In the genomic region with DNA sequence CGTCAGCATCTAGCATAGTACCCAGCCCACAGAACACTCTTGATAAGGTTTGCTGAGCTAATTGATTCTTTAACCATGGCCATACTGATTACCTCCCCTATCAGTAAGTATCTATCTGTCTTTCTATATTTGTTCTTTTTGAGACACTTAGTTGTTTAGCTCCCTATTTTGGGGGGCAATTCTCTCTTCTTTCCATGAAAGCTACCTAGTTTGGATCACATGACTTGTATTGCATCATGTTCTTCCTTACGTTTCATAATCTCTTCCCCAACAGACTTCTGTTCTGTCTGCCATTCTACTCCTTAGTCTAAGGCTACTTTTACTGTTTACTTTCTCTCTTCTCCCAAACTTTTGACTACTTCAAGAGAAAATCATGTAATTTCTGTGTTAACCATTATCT, we compare ENCODE assay signal across 1 cellular context.
TF ChIP-seq lines count a peak whose summit lies in the region.

No MANE protein-coding gene starts in this region.

TF ChIP-seq in K562, 482 proteins besides CTCF, POLR2A, EP300 and RAD21 (continued from another document and continues in another):
- TF ChIP-seq, protein P1, sequence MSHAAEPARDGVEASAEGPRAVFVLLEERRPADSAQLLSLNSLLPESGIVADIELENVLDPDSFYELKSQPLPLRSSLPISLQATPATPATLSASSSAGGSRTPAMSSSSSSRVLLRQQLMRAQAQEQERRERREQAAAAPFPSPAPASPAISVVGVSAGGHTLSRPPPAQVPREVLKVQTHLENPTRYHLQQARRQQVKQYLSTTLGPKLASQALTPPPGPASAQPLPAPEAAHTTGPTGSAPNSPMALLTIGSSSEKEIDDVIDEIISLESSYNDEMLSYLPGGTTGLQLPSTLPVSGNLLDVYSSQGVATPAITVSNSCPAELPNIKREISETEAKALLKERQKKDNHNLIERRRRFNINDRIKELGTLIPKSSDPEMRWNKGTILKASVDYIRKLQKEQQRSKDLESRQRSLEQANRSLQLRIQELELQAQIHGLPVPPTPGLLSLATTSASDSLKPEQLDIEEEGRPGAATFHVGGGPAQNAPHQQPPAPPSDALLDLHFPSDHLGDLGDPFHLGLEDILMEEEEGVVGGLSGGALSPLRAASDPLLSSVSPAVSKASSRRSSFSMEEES (CRISPR knock-in tag; IDR thresholded peaks at IDR 0.05): peak; percentile 96
- TF ChIP-seq TCF7L2 (IDR thresholded peaks at IDR 0.05; ENCODE audit: low read depth, low read length) (no peak), ATF3 (IDR thresholded peaks at IDR 0.05) (peak; percentile 98), ATF3 (CRISPR knock-in tag; conservative IDR thresholded peaks at IDR 0.05) (no peak), E2F3 (CRISPR knock-in tag; IDR thresholded peaks at IDR 0.05) (no peak), CEBPB (tag; IDR thresholded peaks at IDR 0.05) (peak; percentile 97), TBL1XR1 (IDR thresholded peaks at IDR 0.05; ENCODE audit: low read length in 2 of 2) (no peak), CREB1 (IDR thresholded peaks at IDR 0.05) (no peak), CREB1 (CRISPR knock-in tag; IDR thresholded peaks at IDR 0.05) (no peak), POU5F1 (IDR thresholded peaks at IDR 0.05; ENCODE audit: borderline replicate concordance, low read depth, low read length, partially characterized antibody) (no peak), RBBP5 (IDR thresholded peaks at IDR 0.05; ENCODE audit: borderline replicate concordance, insufficient read depth, low read length, poor library complexity, severe bottlenecking) (no peak), MECOM (CRISPR knock-in tag; IDR thresholded peaks at IDR 0.05) (0 out of 2 replicates have a peak, but pooled peaks have one; percentile 50), ZNF76 (CRISPR knock-in tag; IDR thresholded peaks at IDR 0.05; ENCODE audit: borderline replicate concordance) (no peak), RBM17 (IDR thresholded peaks at IDR 0.05; ENCODE audit: borderline replicate concordance, low read depth, low read length) (no peak), PML (IDR thresholded peaks at IDR 0.05; ENCODE audit: low read length) (no peak), NFRKB (IDR thresholded peaks at IDR 0.05; ENCODE audit: low read depth) (peak; percentile 70), MCM7 (IDR thresholded peaks at IDR 0.05) (no peak), ZNF318 (IDR thresholded peaks at IDR 0.05; ENCODE audit: borderline replicate concordance in 1 of 2, low read depth in 1 of 2) (no peak), TRIM24 (IDR thresholded peaks at IDR 0.05) (peak; percentile 92 to 94), VEZF1 (CRISPR knock-in tag; IDR thresholded peaks at IDR 0.05) (no peak), CBFA2T2 (conservative IDR thresholded peaks at IDR 0.05) (0 out of 2 replicates have a peak, but pooled peaks have one; percentile 19), TEAD1 (CRISPR knock-in tag; IDR thresholded peaks at IDR 0.05) (no peak), SMARCE1 (IDR thresholded peaks at IDR 0.05) (0 out of 2 replicates have a peak, but pooled peaks have one; percentile 25), ATF4 (CRISPR knock-in tag; IDR thresholded peaks at IDR 0.05) (peak; percentile 95), JUND (IDR thresholded peaks at IDR 0.05; ENCODE audit: borderline replicate concordance, low read depth, low read length) (peak; percentile 63; the same call in 1 of the 2 replicates), JUND (tag; IDR thresholded peaks at IDR 0.05; ENCODE audit: borderline replicate concordance, low read depth, low read length) (peak; percentile 81), SRF (CRISPR knock-in tag; IDR thresholded peaks at IDR 0.05) (no peak), NEUROD1 (IDR thresholded peaks at IDR 0.05; ENCODE audit: borderline replicate concordance, low read depth, low read length, partially characterized antibody) (no peak), ZNF354B (CRISPR knock-in tag; IDR thresholded peaks at IDR 0.05) (no peak), ZBTB33 (CRISPR knock-in tag; IDR thresholded peaks at IDR 0.05) (no peak)
- TF ChIP-seq, protein P2, sequence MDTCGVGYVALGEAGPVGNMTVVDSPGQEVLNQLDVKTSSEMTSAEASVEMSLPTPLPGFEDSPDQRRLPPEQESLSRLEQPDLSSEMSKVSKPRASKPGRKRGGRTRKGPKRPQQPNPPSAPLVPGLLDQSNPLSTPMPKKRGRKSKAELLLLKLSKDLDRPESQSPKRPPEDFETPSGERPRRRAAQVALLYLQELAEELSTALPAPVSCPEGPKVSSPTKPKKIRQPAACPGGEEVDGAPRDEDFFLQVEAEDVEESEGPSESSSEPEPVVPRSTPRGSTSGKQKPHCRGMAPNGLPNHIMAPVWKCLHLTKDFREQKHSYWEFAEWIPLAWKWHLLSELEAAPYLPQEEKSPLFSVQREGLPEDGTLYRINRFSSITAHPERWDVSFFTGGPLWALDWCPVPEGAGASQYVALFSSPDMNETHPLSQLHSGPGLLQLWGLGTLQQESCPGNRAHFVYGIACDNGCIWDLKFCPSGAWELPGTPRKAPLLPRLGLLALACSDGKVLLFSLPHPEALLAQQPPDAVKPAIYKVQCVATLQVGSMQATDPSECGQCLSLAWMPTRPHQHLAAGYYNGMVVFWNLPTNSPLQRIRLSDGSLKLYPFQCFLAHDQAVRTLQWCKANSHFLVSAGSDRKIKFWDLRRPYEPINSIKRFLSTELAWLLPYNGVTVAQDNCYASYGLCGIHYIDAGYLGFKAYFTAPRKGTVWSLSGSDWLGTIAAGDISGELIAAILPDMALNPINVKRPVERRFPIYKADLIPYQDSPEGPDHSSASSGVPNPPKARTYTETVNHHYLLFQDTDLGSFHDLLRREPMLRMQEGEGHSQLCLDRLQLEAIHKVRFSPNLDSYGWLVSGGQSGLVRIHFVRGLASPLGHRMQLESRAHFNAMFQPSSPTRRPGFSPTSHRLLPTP (IDR thresholded peaks at IDR 0.05; ENCODE audit: borderline replicate concordance, extremely low read depth, insufficient read length): no peak
- TF ChIP-seq, protein P3, sequence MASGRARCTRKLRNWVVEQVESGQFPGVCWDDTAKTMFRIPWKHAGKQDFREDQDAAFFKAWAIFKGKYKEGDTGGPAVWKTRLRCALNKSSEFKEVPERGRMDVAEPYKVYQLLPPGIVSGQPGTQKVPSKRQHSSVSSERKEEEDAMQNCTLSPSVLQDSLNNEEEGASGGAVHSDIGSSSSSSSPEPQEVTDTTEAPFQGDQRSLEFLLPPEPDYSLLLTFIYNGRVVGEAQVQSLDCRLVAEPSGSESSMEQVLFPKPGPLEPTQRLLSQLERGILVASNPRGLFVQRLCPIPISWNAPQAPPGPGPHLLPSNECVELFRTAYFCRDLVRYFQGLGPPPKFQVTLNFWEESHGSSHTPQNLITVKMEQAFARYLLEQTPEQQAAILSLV (tag; IDR thresholded peaks at IDR 0.05): peak; percentile 93
